ENCODE assay signal across 1 cellular context in genomic region chr7:1850976-1851571, GRCh38.
TF ChIP-seq lines count a peak whose summit lies in the region.

No MANE protein-coding gene starts in this region.

TF ChIP-seq in IMR-90, 13 proteins besides CTCF, POLR2A, EP300 and RAD21 (continued from another document):
- no peak for TF ChIP-seq NFE2L2 (IDR thresholded peaks at IDR 0.05; ENCODE audit: low read depth, low read length)
- TF ChIP-seq FOS (IDR thresholded peaks at IDR 0.05; ENCODE audit: low read depth, low read length): no peak
- no peak for TF ChIP-seq ELK1 (IDR thresholded peaks at IDR 0.05; ENCODE audit: borderline replicate concordance, low read depth, low read length)
- TF ChIP-seq MXI1 (IDR thresholded peaks at IDR 0.05; ENCODE audit: borderline replicate concordance, low read depth, low read length): no peak
- no peak for TF ChIP-seq SMC3 (IDR thresholded peaks at IDR 0.05; ENCODE audit: low read depth, low read length)
